8 cellular contexts compared by ENCODE assay signal in the genomic region with DNA sequence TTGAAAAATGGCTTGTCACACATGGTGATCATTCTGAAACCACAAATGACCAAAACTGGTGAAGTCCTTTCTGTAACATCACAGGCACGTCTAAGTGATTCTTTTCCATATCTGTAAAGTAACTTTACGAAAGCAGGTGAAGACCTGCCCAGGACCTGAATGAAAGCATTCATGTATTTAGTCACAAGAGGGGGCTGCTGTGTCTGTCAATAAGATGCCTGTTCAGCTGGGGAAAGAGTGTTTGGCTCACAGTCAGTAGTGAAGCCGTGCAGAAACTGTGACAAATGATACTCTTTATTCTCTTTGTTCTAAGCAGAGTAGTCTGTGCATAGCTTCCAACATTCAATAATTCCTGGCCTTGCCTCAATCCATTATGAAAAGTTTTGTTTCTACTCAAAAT.
DNase-seq lines count a peak whose midpoint lies in the region; ATAC-seq, FAIRE-seq and TF ChIP-seq lines count a peak whose summit lies in the region.

No MANE protein-coding gene starts in this region.

- H3K27ac ChIP-seq in A549 (no peak overlapping the region), Karpas-422 (ENCODE audit: low read length) (no peak overlapping the region), ascending aorta (no peak overlapping the region)

- H3K4me1 ChIP-seq in A549 = no peaks in the 10 kb centered on the region
- no peaks in the 10 kb centered on the region for H3K4me1 ChIP-seq in Karpas-422 (ENCODE audit: low read length)
- H3K4me1 ChIP-seq in ascending aorta = no peaks in the 10 kb centered on the region

- no peak overlapping the region for H3K4me3 Mint-ChIP-seq in memory B cell

- no peak overlapping the region for H2AFZ ChIP-seq in Karpas-422 (ENCODE audit: low read length)

- ATAC-seq in A549 = peak; percentile 71 to 75; a peak in 5 of 6 replicates
- peak; percentile 76 for ATAC-seq in memory B cell (ENCODE audit: low read depth)

- H3K36me3 Mint-ChIP-seq in memory B cell = no peaks in the 10 kb centered on the region

- H3K4me2 ChIP-seq in A549 = no peak overlapping the region
- H3K4me2 ChIP-seq in Karpas-422 (ENCODE audit: low read depth, low read length, poor library complexity, severe bottlenecking) = no peak overlapping the region

- no peak overlapping the region for H3K9ac ChIP-seq in Karpas-422 (ENCODE audit: low read length)

- H3K9me3 ChIP-seq in A549 (no peaks in the 10 kb centered on the region), Karpas-422 (ENCODE audit: low read length) (no peaks in the 10 kb centered on the region), ascending aorta (no peaks in the 10 kb centered on the region)

- TF ChIP-seq RAD21 in A549 (conservative IDR thresholded peaks at IDR 0.05 in 1 of 2, IDR thresholded peaks at IDR 0.05 in 1 of 2) = peak in 1 of 2 experiments; percentile 12; a peak in 1 of 5 replicates

- no peak for TF ChIP-seq EP300 in A549 (IDR thresholded peaks at IDR 0.05)

- TF ChIP-seq CTCF in A549 (IDR thresholded peaks at IDR 0.05) (no peak), GM13976 (IDR thresholded peaks at IDR 0.05; ENCODE audit: borderline replicate concordance, control extremely low read depth, extremely low read depth, insufficient read depth, missing control alignments) (peak; percentile 19), ascending aorta (IDR thresholded peaks at IDR 0.05) (no peak)

- DNase-seq in A549 (ENCODE audit: low read depth in 1 of 2, low spot score in 1 of 2) = peak in 1 of 2 experiments; percentile 31
- DNase-seq in GM13976 (ENCODE audit: low spot score) = peak; percentile 36
- peak; percentile 77 for DNase-seq in Karpas-422
- peak; percentile 25 for DNase-seq in activated naive CD4-positive, alpha-beta T cell treated with anti-CD3 and anti-CD28 coated beads, Interleukin-2, amount 50 U/mL, for 16 hours
- peak in 1 of 2 donors; percentile 19 for DNase-seq in memory B cell (ENCODE audit: low spot score in 2 of 2)
- DNase-seq in ascending aorta (ENCODE audit: low spot score in 2 of 2) = no peak
- DNase-seq in NCI-H446 treated with DMSO at 0.1 percent for 48 hours (lab: John Stamatoyannopoulos, UW) = no peak
- DNase-seq in NCI-H187 (lab: John Stamatoyannopoulos, UW) = no peak

- no peaks in the 10 kb centered on the region for H3K9me3 Mint-ChIP-seq in memory B cell

- 21% methylated on average over 3 of the region's 3 CpGs for WGBS in A549 (ENCODE audit: missing lambda C conversion rate)

- H3K27me3 ChIP-seq in Karpas-422 (ENCODE audit: low read length) (no peaks in the 10 kb centered on the region), ascending aorta (no peaks in the 10 kb centered on the region)

- H3K27me3 Mint-ChIP-seq in memory B cell = peaks cover 22% of the 10 kb centered on the region

- H3K36me3 ChIP-seq in Karpas-422 (ENCODE audit: insufficient read depth, low read length) = no peaks in the 10 kb centered on the region
- no peaks in the 10 kb centered on the region for H3K36me3 ChIP-seq in ascending aorta

- TF ChIP-seq POLR2A in A549 (IDR thresholded peaks at IDR 0.05; ENCODE audit: low read length) = no peak

- no peaks in the 10 kb centered on the region for H4K20me1 ChIP-seq in Karpas-422 (ENCODE audit: insufficient read depth, low read depth, low read length)

- FAIRE-seq in A549 (lab: Jason Lieb, UNC) = no peak

- intact Hi-C loops in ascending aorta (cut with DNase I) = no loop called here

- H3K4me3 ChIP-seq in A549 (no peak overlapping the region), Karpas-422 (ENCODE audit: low read length) (no peak overlapping the region), ascending aorta (no peak overlapping the region)

- CTCF ChIA-PET in A549 (lab: Yijun Ruan, JAX) = interaction anchor here (0.8 kb wide), 1 partner anchor 22 kb away, joined by 3 read pairs; no protein-coding TSS in a partner anchor

- no peak overlapping the region for H3K27ac Mint-ChIP-seq in memory B cell

- H3K9me2 ChIP-seq in Karpas-422 (replicated peaks; ENCODE audit: insufficient read depth, low read length) = no peaks in the 10 kb centered on the region

- no peaks in the 10 kb centered on the region for H3K79me2 ChIP-seq in Karpas-422 (ENCODE audit: low read length)

- POLR2A ChIA-PET in A549 (lab: Yijun Ruan, JAX) = no interaction called here

- H3K4me1 Mint-ChIP-seq in memory B cell = no peaks in the 10 kb centered on the region

- in situ Hi-C loops in GM13976 (cut with MboI; ENCODE audit: low sequenced_read_pairs, unreplicated experiment) = no loop called here

TF ChIP-seq in A549, 52 proteins besides CTCF, POLR2A, EP300 and RAD21:
- TF ChIP-seq FOXS1 (CRISPR knock-in tag; IDR thresholded peaks at IDR 0.05) (no peak), TP53 (CRISPR knock-in tag; IDR thresholded peaks at IDR 0.05) (no peak), SREBF2 (IDR thresholded peaks at IDR 0.05) (no peak), FOSL2 (IDR thresholded peaks at IDR 0.05) (no peak), FOSL2 (CRISPR knock-in tag; IDR thresholded peaks at IDR 0.05) (no peak), FOSB (CRISPR knock-in tag; IDR thresholded peaks at IDR 0.05) (no peak)

Comparison
In these comparisons a context has a peak if more than half of its experiments do, and no peak if none do; other contexts are left out.
1. DNase-seq: peak in GM13976 (single experiment), Karpas-422 (single experiment) and activated naive CD4-positive, alpha-beta T cell treated with anti-CD3 and anti-CD28 coated beads, Interleukin-2, amount 50 U/mL, for 16 hours (single experiment); none in ascending aorta (0 of 2), NCI-H446 treated with DMSO at 0.1 percent for 48 hours (single experiment) and NCI-H187 (0 of 2).